ENCODE assay signal across 12 cellular contexts in genomic region chr3:197168606-197169005, GRCh38.
DNase-seq lines count a peak whose midpoint lies in the region; ATAC-seq lines count a peak whose summit lies in the region.
"Had no signal": no experiment of that assay in that cellular context is flagged by ENCODE, and none has a peak within 500 bp of the region (broad histone marks: within the 10 kb centered on the region; RNA-seq: fewer than 3 reads in every experiment).

No MANE protein-coding gene starts in this region.

- CTCF ChIA-PET in naive thymus-derived CD4-positive, alpha-beta T cell (lab: Charles Lee) = no interaction called here

- no peaks in the 10 kb centered on the region for H3K36me3 ChIP-seq in naive thymus-derived CD4-positive, alpha-beta T cell (ENCODE audit: control insufficient read depth in 2 of 3, insufficient read depth in 3 of 3, low read length in 3 of 3)
- H3K36me3 ChIP-seq: ascending aorta, gastroesophageal sphincter had no signal

- no peak overlapping the region for H3K27ac ChIP-seq in naive thymus-derived CD4-positive, alpha-beta T cell (ENCODE audit: low read depth, low read length)
- H3K27ac ChIP-seq: ascending aorta, gastroesophageal sphincter had no signal

- peak; percentile 22 for DNase-seq in Caki2 (ENCODE audit: low read depth)
- DNase-seq in NCI-H524 (lab: John Stamatoyannopoulos, UW) = peak; percentile 35 to 74
- peak; percentile 41 for DNase-seq in cerebellum (ENCODE audit: low spot score)
- peak in 4 of 9 donors; percentile 6 to 21 (median 10) for DNase-seq in naive thymus-derived CD4-positive, alpha-beta T cell
- no peak for DNase-seq in SIG-M5 treated with dmso at 0.1 percent for 504 hours (lab: John Stamatoyannopoulos, UW; ENCODE audit: unreplicated experiment)
- DNase-seq in effector CD4-positive, alpha-beta T cell = no peak
- DNase-seq in epidermal melanocyte (ENCODE audit: insufficient read length, low spot score) = no peak
- DNase-seq: NCI-H2171 treated with DMSO at 0.1 percent for 48 hours had no signal

- in situ Hi-C loops in Caki2 (cut with HindIII; ENCODE audit: low pct_unique_long_range_greater_than_20kb, low sequenced_read_pairs) = no loop called here

- no peaks in the 10 kb centered on the region for H3K4me1 ChIP-seq in naive thymus-derived CD4-positive, alpha-beta T cell (ENCODE audit: control insufficient read depth in 2 of 2, insufficient read depth in 2 of 2, low read length in 2 of 2)
- H3K4me1 ChIP-seq: ascending aorta had no signal

- H3K27me3 Mint-ChIP-seq in naive thymus-derived CD4-positive, alpha-beta T cell = no peaks in the 10 kb centered on the region

- peak overlapping the region in 1 of 9 donors; percentile 14 for H3K27ac Mint-ChIP-seq in naive thymus-derived CD4-positive, alpha-beta T cell

- peak; percentile 40 for ATAC-seq in naive thymus-derived CD4-positive, alpha-beta T cell
- ATAC-seq in GM19035 (IDR thresholded peaks at IDR 0.05; ENCODE audit: unreplicated experiment) = no peak
- ATAC-seq: gastroesophageal sphincter, HepG2 had no signal

- H3K9me3 Mint-ChIP-seq in naive thymus-derived CD4-positive, alpha-beta T cell = no peaks in the 10 kb centered on the region

- peaks cover 10 to 36% (median 19%) of the 10 kb centered on the region in 5 donors for H3K36me3 Mint-ChIP-seq in naive thymus-derived CD4-positive, alpha-beta T cell

- no peak overlapping the region for H3K4me3 ChIP-seq in naive thymus-derived CD4-positive, alpha-beta T cell (ENCODE audit: low read length)
- H3K4me3 ChIP-seq: ascending aorta, gastroesophageal sphincter had no signal

- no peak overlapping the region for H3K4me3 Mint-ChIP-seq in naive thymus-derived CD4-positive, alpha-beta T cell

- peaks cover 6 to 47% (median 25%) of the 10 kb centered on the region in 7 donors for H3K4me1 Mint-ChIP-seq in naive thymus-derived CD4-positive, alpha-beta T cell

- H3K9me3 ChIP-seq in naive thymus-derived CD4-positive, alpha-beta T cell (ENCODE audit: control insufficient read depth in 2 of 3, low read length in 3 of 3) = no peaks in the 10 kb centered on the region
- H3K9me3 ChIP-seq: ascending aorta, gastroesophageal sphincter had no signal

- intact Hi-C loops in naive thymus-derived CD4-positive, alpha-beta T cell (cut with micrococcal nuclease) = no loop called here

- no peaks in the 10 kb centered on the region for H3K27me3 ChIP-seq in naive thymus-derived CD4-positive, alpha-beta T cell (ENCODE audit: control insufficient read depth in 2 of 2, insufficient read depth in 2 of 2, low read length in 2 of 2)
- H3K27me3 ChIP-seq: ascending aorta, gastroesophageal sphincter had no signal

- POLR2A ChIA-PET in naive thymus-derived CD4-positive, alpha-beta T cell (lab: Charles Lee) = no interaction called here

Comparison
In these comparisons a context has a peak if more than half of its experiments do, and no peak if none do; other contexts are left out.
1. DNase-seq: peak in Caki2 (single experiment), NCI-H524 (2 of 2) and cerebellum (single experiment); none in SIG-M5 treated with dmso at 0.1 percent for 504 hours (single experiment), effector CD4-positive, alpha-beta T cell (single experiment) and epidermal melanocyte (single experiment).